Comparison of ENCODE assay signal across 8 cellular contexts in genomic region chr20:56468317-56469076, GRCh38. TPM values are rescaled to one million over a fixed set of nuclear protein-coding genes. Genes with fewer than 3 reads are reported as not detected.
DNase-seq lines count a peak whose midpoint lies in the region; ATAC-seq, FAIRE-seq and TF ChIP-seq lines count a peak whose summit lies in the region.

RTF2 (plus strand) TSS chr20:56468627; CDS start chr20:56468698, 71 bp downstream.

- peak within 1 kb of the TSS; percentile 95 for H3K4me2 ChIP-seq in keratinocyte (ENCODE audit: control insufficient read depth, extremely low read depth, insufficient read depth, low read depth, low read length)

- dilution Hi-C loops in keratinocyte (cut with MboI; ENCODE audit: extremely low pct_ligation_motif_present, low sequenced_read_pairs), result no loop called here

- H3K36me3 ChIP-seq in keratinocyte (ENCODE audit: control insufficient read depth in 2 of 2, extremely low read depth in 1 of 2, insufficient read depth in 2 of 2, low read length in 2 of 2), result peaks cover 0 to 6% of the 10 kb centered on the region in 2 experiments

- FAIRE-seq in keratinocyte (lab: Jason Lieb, UNC), result no peak

- peak within 1 kb of the TSS; percentile 95 for H3K9ac ChIP-seq in keratinocyte (ENCODE audit: control insufficient read depth, extremely low read depth, insufficient read depth, low read length)

- H3K4me3 ChIP-seq in keratinocyte (ENCODE audit: control insufficient read depth in 2 of 3, extremely low read depth in 1 of 3, insufficient read depth in 2 of 3, low read depth in 1 of 3, low read length in 3 of 3), result peak within 1 kb of the TSS; percentile 97 to 100 (median 98)

- TF ChIP-seq CTCF in keratinocyte (optimal IDR thresholded peaks at IDR 0.05 in 1 of 3, IDR thresholded peaks at IDR 0.05 in 1 of 3, conservative IDR thresholded peaks at IDR 0.05 in 1 of 3; ENCODE audit: extremely low read depth in 1 of 3, insufficient read depth in 2 of 3, low read length in 3 of 3), result no peak

- peaks cover 29% of the 10 kb centered on the region for H3K79me2 ChIP-seq in keratinocyte (ENCODE audit: control insufficient read depth, insufficient read depth, low read length)

- ATAC-seq in GM19043 (IDR thresholded peaks at IDR 0.05; ENCODE audit: low read depth, unreplicated experiment), result peak; percentile 97
- ATAC-seq in HG03354 (IDR thresholded peaks at IDR 0.05; ENCODE audit: poor library complexity, severe bottlenecking, unreplicated experiment), result peak; percentile 99

- H3K9me1 ChIP-seq in keratinocyte (ENCODE audit: control insufficient read depth, extremely low read depth, insufficient read depth, low read length), result no peaks in the 10 kb centered on the region

- H3K4me1 ChIP-seq in keratinocyte (ENCODE audit: control insufficient read depth, extremely low read depth, insufficient read depth, low read length), result peaks cover 12% of the 10 kb centered on the region

- no peaks in the 10 kb centered on the region for H3K27me3 ChIP-seq in keratinocyte (ENCODE audit: control insufficient read depth, extremely low read depth, insufficient read depth, low read length)

- peak; percentile 98 for DNase-seq in AG20443 (ENCODE audit: low spot score)
- peak; percentile 91 for DNase-seq in NCI-H460 (ENCODE audit: extremely low read depth, low read depth)
- peak; percentile 96 for DNase-seq in activated CD4-positive, CD25-positive, alpha-beta regulatory T cell treated with anti-CD3 and anti-CD28 coated beads, Interleukin-2, amount 50 U/mL, for 72 hours
- DNase-seq in cerebellar cortex (ENCODE audit: low spot score), result peak; percentile 93
- DNase-seq in keratinocyte (ENCODE audit: low read depth, low spot score), result peak; percentile 21
- peak; percentile 93 to 96 (median 94) for DNase-seq in stimulated activated CD4-positive, alpha-beta T cell treated with anti-CD3 and anti-CD28 coated beads, Interleukin-12 subunit alpha, Interleukin-12 subunit beta, amount 100 ng/mL, for 48 hours (ENCODE audit: low read depth in 2 of 3, low spot score in 1 of 3)

- peak within 1 kb of the TSS; percentile 91 for H3K27ac ChIP-seq in keratinocyte (ENCODE audit: control insufficient read depth, insufficient read depth, low read length)

- H4K20me1 ChIP-seq in keratinocyte (ENCODE audit: control insufficient read depth, extremely low read depth, insufficient read depth, low read length), result no peaks in the 10 kb centered on the region

- no peaks in the 10 kb centered on the region for H3K9me3 ChIP-seq in keratinocyte (ENCODE audit: control insufficient read depth, low read depth, low read length)

- H2AFZ ChIP-seq in keratinocyte (ENCODE audit: control insufficient read depth, low read length), result peak within 1 kb of the TSS; percentile 98

RNA-seq across cellular contexts. Expression of gene RTF2, which starts in this region (rescaled TPM):
- total RNA-seq in NCI-H460 (2014; rRNA removed; shearing (Covaris generic)), result 79.5 and 80.0 TPM in 2 replicates
- 39.0 and 51.9 TPM in 2 replicates for polyA plus RNA-seq in NCI-H460 (2014; cell fraction: nucleus; rRNA removed)
- polyA plus RNA-seq in keratinocyte, result 54.9 to 63.4 TPM (median 58.8 TPM) in 3 replicates
- 120 TPM for polyA plus RNA-seq in keratinocyte (2011; ENCODE audit: low read depth)
- 54.0 and 54.4 TPM in 2 replicates for polyA plus RNA-seq in keratinocyte (2011; cell fraction: cytosol; rRNA removed)
- 40.9 and 47.8 TPM in 2 replicates for polyA plus RNA-seq in keratinocyte (2011; cell fraction: nucleus; rRNA removed)
- 54.2 and 59.9 TPM in 2 replicates for polyA plus RNA-seq in keratinocyte (2012; ENCODE audit: low replicate concordance)
- 20.1 to 32.6 TPM (median 32.2 TPM) in 3 replicates for polyA minus RNA-seq in keratinocyte
- polyA minus RNA-seq in keratinocyte (2011; cell fraction: cytosol; rRNA and poly(A)+ RNA removed), result 25.7 TPM
- 13.2 and 14.3 TPM in 2 replicates for polyA minus RNA-seq in keratinocyte (2011; cell fraction: nucleus; rRNA and poly(A)+ RNA removed)

Comparison
In these comparisons a context has a peak if more than half of its experiments do, and no peak if none do; other contexts are left out.
1. Peak in every context shown above with its lines: DNase-seq, ATAC-seq, H3K4me3 ChIP-seq and H3K27ac ChIP-seq.
2. DNase-seq: peak in every context shown above with its lines; median percentile 98 in AG20443; 96 in activated CD4-positive, CD25-positive, alpha-beta regulatory T cell treated with anti-CD3 and anti-CD28 coated beads, Interleukin-2, amount 50 U/mL, for 72 hours; 94 in stimulated activated CD4-positive, alpha-beta T cell treated with anti-CD3 and anti-CD28 coated beads, Interleukin-12 subunit alpha, Interleukin-12 subunit beta, amount 100 ng/mL, for 48 hours; 93 in cerebellar cortex; 91 in NCI-H460; 21 in keratinocyte.